Comparison of ENCODE assay signal across 10 cellular contexts in the genomic region with DNA sequence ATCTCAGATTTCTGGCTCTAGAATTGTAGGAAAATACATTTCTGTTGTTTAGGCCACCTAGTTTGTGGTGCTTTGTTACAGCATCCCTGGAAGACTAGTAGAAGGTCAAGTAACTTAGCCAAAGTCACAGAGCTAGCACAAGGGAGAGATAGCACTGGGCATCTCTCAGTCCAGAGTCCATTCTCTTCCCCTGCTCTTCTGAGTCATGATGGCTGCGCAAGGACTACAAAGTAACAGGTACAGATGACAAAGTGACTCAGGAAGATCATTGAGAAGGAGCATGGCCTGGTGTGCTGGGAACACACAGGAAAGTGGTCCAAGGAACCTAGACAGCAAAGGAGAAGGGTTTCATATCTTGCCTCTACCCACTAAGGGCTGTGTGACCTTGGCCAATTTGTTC. TPM values are rescaled to one million over a fixed set of nuclear protein-coding genes. Genes with fewer than 3 reads are reported as not detected.
"Had no signal": no experiment of that assay in that cellular context is flagged by ENCODE, and none has a peak within 500 bp of the region (broad histone marks: within the 10 kb centered on the region; RNA-seq: fewer than 3 reads in every experiment).

No MANE protein-coding gene starts in this region.

- ATAC-seq: HCT116 had no signal

- H3K36me3 ChIP-seq: HAP-1 had no signal

- H3K4me3 ChIP-seq: GM23338, HAP-1, K562 had no signal

- H3K4me2 ChIP-seq: GM23338 had no signal

- FAIRE-seq: HTR-8/SVneo, K562 had no signal

- H2AFZ ChIP-seq: GM23338 had no signal

- DNase-seq: H7, HFFc6, IMR-90 had no signal

- H3K9me3 ChIP-seq: HAP-1 had no signal

RNA-seq across cellular contexts. Expression of a gene that starts 19.3 kb away (rescaled TPM):
- total RNA-seq: H4, H7, HFFc6, HT-29, IMR-90, K562 had no signal
- polyA plus RNA-seq: IMR-90 had no signal
